13 cellular contexts compared by ENCODE assay signal in the genomic region with DNA sequence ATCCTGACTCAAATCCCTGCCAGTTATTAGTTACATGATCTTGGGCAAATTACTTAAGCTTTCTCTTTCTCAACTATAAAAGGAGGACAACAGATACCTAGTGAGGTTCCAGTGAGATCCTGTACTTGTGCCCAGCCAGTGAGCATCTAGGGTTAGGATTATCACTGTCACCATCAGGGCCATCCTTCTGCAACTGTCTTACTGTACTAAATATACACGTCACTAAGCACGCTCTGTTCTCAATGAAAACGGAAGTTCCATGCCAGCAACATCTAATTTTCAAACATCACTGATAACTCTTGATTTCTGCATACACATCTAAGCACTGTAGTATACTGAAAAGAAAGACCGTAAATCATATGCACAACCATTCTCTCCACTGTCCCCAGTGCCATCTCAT.
DNase-seq lines count a peak whose midpoint lies in the region; ATAC-seq and TF ChIP-seq lines count a peak whose summit lies in the region.
"Had no signal": no experiment of that assay in that cellular context is flagged by ENCODE, and none has a peak within 500 bp of the region (broad histone marks: within the 10 kb centered on the region; RNA-seq: fewer than 3 reads in every experiment).

No MANE protein-coding gene starts in this region.

- no peaks in the 10 kb centered on the region for H3K27me3 Mint-ChIP-seq in T-cell

- no peak overlapping the region for H3K9ac ChIP-seq in subcutaneous abdominal adipose tissue (ENCODE audit: low read length in 5 of 5)

- no peaks in the 10 kb centered on the region for H3K9me3 Mint-ChIP-seq in T-cell

- H3K4me3 Mint-ChIP-seq in T-cell, result peak overlapping the region; percentile 4 to 68 (median 18)

- peaks cover 95 to 98% (median 97%) of the 10 kb centered on the region in 3 donors for H3K4me1 Mint-ChIP-seq in T-cell

- peak overlapping the region; percentile 53 to 67 for H3K27ac Mint-ChIP-seq in T-cell

- in situ Hi-C loops in transverse colon (cut with MboI; ENCODE audit: low pct_ligation_motif_present in 1 of 4, low pct_unique_long_range_greater_than_20kb in 1 of 4, low sequenced_read_pairs in 3 of 4), result no loop called here

- peaks cover 7% of the 10 kb centered on the region for H3K36me3 Mint-ChIP-seq in T-cell

- POLR2A ChIA-PET in T-cell (lab: Charles Lee), result interaction anchor here in 1 of 2 donors (0.5 kb wide), 1 partner anchor 391 kb away, joined by 11 read pairs; no protein-coding TSS in a partner anchor

- ATAC-seq in Right ventricle myocardium superior (ENCODE audit: poor library complexity) (peak; percentile 13), Right ventricle myocardium inferior (no peak), T-cell (replicated peaks in 1 of 4) (peak in 3 of 4 experiments; percentile 29 to 69 (median 45)), GM18519 (IDR thresholded peaks at IDR 0.05; ENCODE audit: low FRiP score, unreplicated experiment) (no peak)

- TF ChIP-seq EP300 in esophagus muscularis mucosa (IDR thresholded peaks at IDR 0.05), result no peak
- TF ChIP-seq EP300 in transverse colon (IDR thresholded peaks at IDR 0.05; ENCODE audit: low read depth), result no peak

- TF ChIP-seq POLR2A in esophagus muscularis mucosa (IDR thresholded peaks at IDR 0.05; ENCODE audit: low read depth) (no peak), transverse colon (IDR thresholded peaks at IDR 0.05) (no peak)

- H3K27ac ChIP-seq in esophagus muscularis mucosa (replicated peaks in 1 of 4), result peak overlapping the region in 3 of 4 donors; percentile 8 to 73 (median 55)
- H3K27ac ChIP-seq in subcutaneous abdominal adipose tissue (ENCODE audit: low read depth, low read length), result peak overlapping the region; percentile 58
- peak overlapping the region in 2 of 4 donors; percentile 16 to 22 for H3K27ac ChIP-seq in transverse colon

- intact Hi-C loops in Right ventricle myocardium superior (cut with DNase I), result loop anchor here (10.0 kb wide), 1 partner anchor 48 kb away; no protein-coding TSS in a partner anchor
- intact Hi-C loops in Right ventricle myocardium inferior (cut with DNase I), result no loop called here
- intact Hi-C loops in esophagus muscularis mucosa (cut with DNase I), result no loop called here
- intact Hi-C loops in transverse colon (cut with DNase I; ENCODE audit: low total_unique reads), result no loop called here

- DNase-seq in Right ventricle myocardium superior (no peak), Right ventricle myocardium inferior (ENCODE audit: missing footprints) (no peak), T-cell (peak in 7 of 34 experiments; percentile 10 to 55 (median 19)), esophagus muscularis mucosa (ENCODE audit: extremely low spot score) (peak; percentile 81), NK-92 (lab: John Stamatoyannopoulos, UW; ENCODE audit: unreplicated experiment) (no peak), transverse colon (no peak)
- DNase-seq: activated CD4-positive, alpha-beta T cell treated with anti-CD3 and anti-CD28 coated beads, Interleukin-2, amount 50 U/mL, for 48 hours; NCI-H446 treated with DMSO at 0.1 percent for 48 hours; Peyer's patch; stimulated activated CD4-positive, alpha-beta T cell treated with anti-CD3 and anti-CD28 coated beads, Interleukin-15, amount 100 ng/mL, for 24 hours had no signal

- no peaks in the 10 kb centered on the region for H3K27me3 ChIP-seq in esophagus muscularis mucosa
- H3K27me3 ChIP-seq in subcutaneous abdominal adipose tissue (ENCODE audit: control insufficient read depth in 5 of 5, insufficient read depth in 4 of 5, low read length in 5 of 5), result no peaks in the 10 kb centered on the region
- no peaks in the 10 kb centered on the region for H3K27me3 ChIP-seq in transverse colon
- H3K27me3 ChIP-seq: Peyer's patch, vagina had no signal

- no peaks in the 10 kb centered on the region for H3K9me3 ChIP-seq in esophagus muscularis mucosa
- no peaks in the 10 kb centered on the region for H3K9me3 ChIP-seq in subcutaneous abdominal adipose tissue (ENCODE audit: control insufficient read depth in 5 of 5, low read length in 5 of 5)
- no peaks in the 10 kb centered on the region for H3K9me3 ChIP-seq in transverse colon
- H3K9me3 ChIP-seq: Peyer's patch, vagina had no signal

- TF ChIP-seq CTCF in esophagus muscularis mucosa (IDR thresholded peaks at IDR 0.05), result no peak
- TF ChIP-seq CTCF in transverse colon (IDR thresholded peaks at IDR 0.05), result no peak

- H3K4me3 ChIP-seq in esophagus muscularis mucosa (no peak overlapping the region), subcutaneous abdominal adipose tissue (ENCODE audit: low read depth in 1 of 5, low read length in 5 of 5) (no peak overlapping the region), transverse colon (no peak overlapping the region)
- H3K4me3 ChIP-seq: Peyer's patch, vagina had no signal

- H3K4me1 ChIP-seq in esophagus muscularis mucosa, result peaks cover 52 to 92% (median 90%) of the 10 kb centered on the region in 4 donors
- peaks cover 0 to 44% (median 40%) of the 10 kb centered on the region in 5 donors for H3K4me1 ChIP-seq in subcutaneous abdominal adipose tissue (ENCODE audit: control insufficient read depth in 5 of 5, insufficient read depth in 5 of 5, low read length in 5 of 5)
- H3K4me1 ChIP-seq in transverse colon, result peaks cover 14 to 70% (median 28%) of the 10 kb centered on the region in 4 donors

- no peaks in the 10 kb centered on the region for H3K36me3 ChIP-seq in esophagus muscularis mucosa
- no peaks in the 10 kb centered on the region for H3K36me3 ChIP-seq in subcutaneous abdominal adipose tissue (ENCODE audit: control insufficient read depth in 5 of 5, insufficient read depth in 5 of 5, low read length in 5 of 5)
- no peaks in the 10 kb centered on the region for H3K36me3 ChIP-seq in transverse colon
- H3K36me3 ChIP-seq: Peyer's patch, vagina had no signal

- CTCF ChIA-PET in T-cell (lab: Charles Lee), result no interaction called here

- 77% methylated on average over 4 of the region's 4 CpGs for WGBS in esophagus muscularis mucosa
- 73 to 78% methylated on average over 3 to 4 of the region's 4 CpGs for WGBS in transverse colon (ENCODE audit: low coverage in 1 of 2), 2 donors

Comparison
In these comparisons a context has a peak if more than half of its experiments do, and no peak if none do; other contexts are left out.
1. ATAC-seq: peak in Right ventricle myocardium superior (single experiment) and T-cell (3 of 4); none in Right ventricle myocardium inferior (single experiment) and GM18519 (single experiment).